10 cellular contexts compared by ENCODE assay signal in the genomic region with DNA sequence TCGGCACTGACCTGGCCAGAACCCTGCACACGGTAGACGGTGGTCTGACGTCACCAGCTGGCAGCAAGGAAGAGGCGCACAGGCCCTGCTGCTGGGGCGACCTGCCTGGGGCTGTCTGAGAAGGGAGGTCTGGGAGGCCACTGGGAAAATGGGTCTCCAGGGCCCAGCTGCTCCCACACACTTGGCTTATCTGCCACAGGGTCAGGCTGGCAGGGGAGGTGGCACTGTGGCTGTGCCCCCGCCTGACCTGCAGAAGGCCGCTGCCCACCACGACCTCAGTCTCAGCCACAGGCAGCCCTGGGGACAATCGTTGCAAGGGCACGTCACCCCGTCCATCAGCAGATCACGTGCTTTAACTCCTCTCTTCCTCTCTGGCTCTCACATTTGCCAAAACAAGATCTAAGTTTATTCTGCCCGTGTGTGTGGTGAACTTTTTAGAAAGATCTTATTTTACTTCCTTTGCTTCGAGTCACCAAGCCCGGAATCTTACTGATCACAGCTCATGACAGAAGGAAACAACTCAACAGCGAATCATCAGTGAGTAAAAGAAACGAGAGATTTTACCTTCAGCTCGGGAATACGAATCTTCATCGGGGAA. TPM values are rescaled to one million over a fixed set of nuclear protein-coding genes. Genes with fewer than 3 reads are reported as not detected.
DNase-seq lines count a peak whose midpoint lies in the region; ATAC-seq, FAIRE-seq and TF ChIP-seq lines count a peak whose summit lies in the region.
"Had no signal": no experiment of that assay in that cellular context is flagged by ENCODE, and none has a peak within 500 bp of the region (broad histone marks: within the 10 kb centered on the region; RNA-seq: fewer than 3 reads in every experiment).

No MANE protein-coding gene starts in this region.

- H3K4me1 ChIP-seq in sigmoid colon: peaks cover 0 to 7% (median 2%) of the 10 kb centered on the region in 4 donors

- peaks cover 0 to 64% (median 12%) of the 10 kb centered on the region in 4 donors for H3K36me3 ChIP-seq in sigmoid colon

- no peak overlapping the region for H3K4me3 ChIP-seq in sigmoid colon

- intact Hi-C loops in sigmoid colon (cut with DNase I): loop anchor here (2.0 kb wide), 1 partner anchor 218 kb away; a partner anchor contains a TSS

- TF ChIP-seq EP300 in sigmoid colon (IDR thresholded peaks at IDR 0.05): no peak

- no peaks in the 10 kb centered on the region for H3K9me3 ChIP-seq in sigmoid colon

- H3K27me3 ChIP-seq in sigmoid colon: no peaks in the 10 kb centered on the region

- in situ Hi-C loops in G401 (cut with HindIII; ENCODE audit: low sequenced_read_pairs): no loop called here

- ATAC-seq in SK-N-SH treated with all-trans-retinoic acid at 6 μM for 48 hours (peak; percentile 41), HG02610 (IDR thresholded peaks at IDR 0.05; ENCODE audit: unreplicated experiment) (no peak)

- DNase-seq in GM04504 (ENCODE audit: low read depth) (peak; percentile 17), fibroblast of peridontal ligament (ENCODE audit: extremely low read depth) (peak; percentile 51), sigmoid colon (peak; percentile 61), NCI-H2107 (lab: John Stamatoyannopoulos, UW) (no peak), G401 (ENCODE audit: low spot score) (no peak), frontal cortex (ENCODE audit: low spot score in 2 of 2) (no peak)
- DNase-seq: activated CD4-positive, CD25-positive, alpha-beta regulatory T cell treated with anti-CD3 and anti-CD28 coated beads, Interleukin-2, amount 50 U/mL, for 72 hours had no signal

- no peak for TF ChIP-seq CTCF in sigmoid colon (IDR thresholded peaks at IDR 0.05)

- FAIRE-seq in frontal cortex (lab: Jason Lieb, UNC): no peak
- FAIRE-seq: GM19239 had no signal

- no peak for TF ChIP-seq POLR2A in sigmoid colon (IDR thresholded peaks at IDR 0.05)

- 86 to 88% methylated on average over 21 of the region's 21 CpGs for WGBS in sigmoid colon, 2 donors

- peak overlapping the region in 2 of 4 donors; percentile 3 to 65 for H3K27ac ChIP-seq in sigmoid colon

TF ChIP-seq in SK-N-SH treated with all-trans-retinoic acid at 6 μM for 48 hours, 23 proteins besides CTCF, POLR2A, EP300 and RAD21:
- TF ChIP-seq PPARA (CRISPR knock-in tag; IDR thresholded peaks at IDR 0.05; ENCODE audit: borderline replicate concordance): no peak
- TF ChIP-seq BACH2 (CRISPR knock-in tag; IDR thresholded peaks at IDR 0.05; ENCODE audit: borderline replicate concordance): no peak
- TF ChIP-seq, protein P1, sequence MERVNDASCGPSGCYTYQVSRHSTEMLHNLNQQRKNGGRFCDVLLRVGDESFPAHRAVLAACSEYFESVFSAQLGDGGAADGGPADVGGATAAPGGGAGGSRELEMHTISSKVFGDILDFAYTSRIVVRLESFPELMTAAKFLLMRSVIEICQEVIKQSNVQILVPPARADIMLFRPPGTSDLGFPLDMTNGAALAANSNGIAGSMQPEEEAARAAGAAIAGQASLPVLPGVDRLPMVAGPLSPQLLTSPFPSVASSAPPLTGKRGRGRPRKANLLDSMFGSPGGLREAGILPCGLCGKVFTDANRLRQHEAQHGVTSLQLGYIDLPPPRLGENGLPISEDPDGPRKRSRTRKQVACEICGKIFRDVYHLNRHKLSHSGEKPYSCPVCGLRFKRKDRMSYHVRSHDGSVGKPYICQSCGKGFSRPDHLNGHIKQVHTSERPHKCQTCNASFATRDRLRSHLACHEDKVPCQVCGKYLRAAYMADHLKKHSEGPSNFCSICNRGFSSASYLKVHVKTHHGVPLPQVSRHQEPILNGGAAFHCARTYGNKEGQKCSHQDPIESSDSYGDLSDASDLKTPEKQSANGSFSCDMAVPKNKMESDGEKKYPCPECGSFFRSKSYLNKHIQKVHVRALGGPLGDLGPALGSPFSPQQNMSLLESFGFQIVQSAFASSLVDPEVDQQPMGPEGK (CRISPR knock-in tag; IDR thresholded peaks at IDR 0.05; ENCODE audit: borderline replicate concordance): no peak
- no peak for TF ChIP-seq TOX (CRISPR knock-in tag; IDR thresholded peaks at IDR 0.05; ENCODE audit: borderline replicate concordance)
- no peak for TF ChIP-seq CSDC2 (CRISPR knock-in tag; IDR thresholded peaks at IDR 0.05)
- no peak for TF ChIP-seq ZNF8 (CRISPR knock-in tag; IDR thresholded peaks at IDR 0.05)
- no peak for TF ChIP-seq ESRRG (CRISPR knock-in tag; IDR thresholded peaks at IDR 0.05)
- no peak for TF ChIP-seq ISL1 (CRISPR knock-in tag; IDR thresholded peaks at IDR 0.05)
- no peak for TF ChIP-seq GLIS3 (CRISPR knock-in tag; IDR thresholded peaks at IDR 0.05)
- no peak for TF ChIP-seq ZFP30 (CRISPR knock-in tag; IDR thresholded peaks at IDR 0.05)
- no peak for TF ChIP-seq TCF4 (CRISPR knock-in tag; IDR thresholded peaks at IDR 0.05; ENCODE audit: borderline replicate concordance)
- TF ChIP-seq ZFP3 (CRISPR knock-in tag; IDR thresholded peaks at IDR 0.05): no peak
- no peak for TF ChIP-seq SNAI2 (CRISPR knock-in tag; IDR thresholded peaks at IDR 0.05)
- TF ChIP-seq, protein P2, sequence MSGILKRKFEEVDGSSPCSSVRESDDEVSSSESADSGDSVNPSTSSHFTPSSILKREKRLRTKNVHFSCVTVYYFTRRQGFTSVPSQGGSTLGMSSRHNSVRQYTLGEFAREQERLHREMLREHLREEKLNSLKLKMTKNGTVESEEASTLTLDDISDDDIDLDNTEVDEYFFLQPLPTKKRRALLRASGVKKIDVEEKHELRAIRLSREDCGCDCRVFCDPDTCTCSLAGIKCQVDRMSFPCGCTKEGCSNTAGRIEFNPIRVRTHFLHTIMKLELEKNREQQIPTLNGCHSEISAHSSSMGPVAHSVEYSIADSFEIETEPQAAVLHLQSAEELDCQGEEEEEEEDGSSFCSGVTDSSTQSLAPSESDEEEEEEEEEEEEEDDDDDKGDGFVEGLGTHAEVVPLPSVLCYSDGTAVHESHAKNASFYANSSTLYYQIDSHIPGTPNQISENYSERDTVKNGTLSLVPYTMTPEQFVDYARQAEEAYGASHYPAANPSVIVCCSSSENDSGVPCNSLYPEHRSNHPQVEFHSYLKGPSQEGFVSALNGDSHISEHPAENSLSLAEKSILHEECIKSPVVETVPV (CRISPR knock-in tag; IDR thresholded peaks at IDR 0.05): no peak
- TF ChIP-seq, protein P3, sequence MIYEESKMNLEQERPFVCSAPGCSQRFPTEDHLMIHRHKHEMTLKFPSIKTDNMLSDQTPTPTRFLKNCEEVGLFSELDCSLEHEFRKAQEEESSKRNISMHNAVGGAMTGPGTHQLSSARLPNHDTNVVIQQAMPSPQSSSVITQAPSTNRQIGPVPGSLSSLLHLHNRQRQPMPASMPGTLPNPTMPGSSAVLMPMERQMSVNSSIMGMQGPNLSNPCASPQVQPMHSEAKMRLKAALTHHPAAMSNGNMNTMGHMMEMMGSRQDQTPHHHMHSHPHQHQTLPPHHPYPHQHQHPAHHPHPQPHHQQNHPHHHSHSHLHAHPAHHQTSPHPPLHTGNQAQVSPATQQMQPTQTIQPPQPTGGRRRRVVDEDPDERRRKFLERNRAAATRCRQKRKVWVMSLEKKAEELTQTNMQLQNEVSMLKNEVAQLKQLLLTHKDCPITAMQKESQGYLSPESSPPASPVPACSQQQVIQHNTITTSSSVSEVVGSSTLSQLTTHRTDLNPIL (CRISPR knock-in tag; IDR thresholded peaks at IDR 0.05; ENCODE audit: low read depth): no peak
- TF ChIP-seq ZC3H10 (CRISPR knock-in tag; IDR thresholded peaks at IDR 0.05): no peak
- no peak for TF ChIP-seq OSR1 (CRISPR knock-in tag; IDR thresholded peaks at IDR 0.05)
- TF ChIP-seq RARB (CRISPR knock-in tag; IDR thresholded peaks at IDR 0.05): no peak
- TF ChIP-seq ARNTL (CRISPR knock-in tag; IDR thresholded peaks at IDR 0.05; ENCODE audit: borderline replicate concordance, low read depth): no peak
- no peak for TF ChIP-seq ZNF565 (CRISPR knock-in tag; conservative IDR thresholded peaks at IDR 0.05; ENCODE audit: low read depth)

RNA-seq across cellular contexts. Expression of a gene that starts 45.2 kb away (rescaled TPM):
- total RNA-seq in sigmoid colon: 10 to 100 TPM; 63.1 to 86.4 (median 82.7) TPM
- polyA plus RNA-seq in sigmoid colon: 10 to 100 TPM; 27.0 to 47.5 (median 27.6) TPM
- 55.2 and 71.9 TPM in 2 replicates for total RNA-seq in G401 (2014; rRNA removed; shearing (Covaris generic))
- total RNA-seq in frontal cortex: 41.6 TPM

Comparison
In these comparisons a context has a peak if more than half of its experiments do, and no peak if none do; other contexts are left out.
1. DNase-seq: peak in GM04504 (single experiment), fibroblast of peridontal ligament (single experiment) and sigmoid colon (single experiment); none in NCI-H2107 (single experiment), G401 (single experiment) and frontal cortex (0 of 2).